ENCODE assay signal across 8 cellular contexts in genomic region chr11:118928108-118928869, GRCh38. TPM values are rescaled to one million over a fixed set of nuclear protein-coding genes. Genes with fewer than 3 reads are reported as not detected.
DNase-seq lines count a peak whose midpoint lies in the region; ATAC-seq and TF ChIP-seq lines count a peak whose summit lies in the region.

No MANE protein-coding gene starts in this region.

- H3K27ac Mint-ChIP-seq in stimulated activated effector memory CD8-positive, alpha-beta T cell treated with anti-CD3 and anti-CD28 coated beads, Interleukin-12 subunit alpha, Interleukin-12 subunit beta, amount 100 ng/mL, for 72 hours = peak overlapping the region; percentile 94

- TF ChIP-seq POLR2A in esophagus muscularis mucosa (IDR thresholded peaks at IDR 0.05; ENCODE audit: low read depth) = no peak

- peak; percentile 90 to 94 (median 91) for TF ChIP-seq CTCF in esophagus muscularis mucosa (IDR thresholded peaks at IDR 0.05)

- H3K36me3 ChIP-seq in Karpas-422 (ENCODE audit: insufficient read depth, low read length) = no peaks in the 10 kb centered on the region
- no peaks in the 10 kb centered on the region for H3K36me3 ChIP-seq in esophagus muscularis mucosa

- intact Hi-C loops in esophagus muscularis mucosa (cut with DNase I) = no loop called here

- 0% methylated on average over 23 of the region's 32 CpGs for WGBS in esophagus muscularis mucosa

- peak overlapping the region; percentile 82 for H3K4me2 ChIP-seq in Karpas-422 (ENCODE audit: low read depth, low read length, poor library complexity, severe bottlenecking)

- H3K9me2 ChIP-seq in Karpas-422 (replicated peaks; ENCODE audit: insufficient read depth, low read length) = no peaks in the 10 kb centered on the region

- DNase-seq in DMS114 treated with DMSO at 0.1 percent for 48 hours (lab: John Stamatoyannopoulos, UW; ENCODE audit: unreplicated experiment) (peak; percentile 74), Karpas-422 (peak; percentile 89), esophagus muscularis mucosa (ENCODE audit: extremely low spot score) (peak; percentile 97), myocyte (ENCODE audit: low read depth) (peak; percentile 95)
- DNase-seq in activated T-cell treated with anti-CD3 and anti-CD28 coated beads, Interleukin-2, amount 50 U/mL, for 4 hours = peak; percentile 90
- peak; percentile 97 to 99 for DNase-seq in stimulated activated effector memory CD8-positive, alpha-beta T cell treated with anti-CD3 and anti-CD28 coated beads, Interleukin-12 subunit alpha, Interleukin-12 subunit beta, amount 100 ng/mL, for 72 hours (ENCODE audit: low spot score in 2 of 2)

- H3K36me3 Mint-ChIP-seq in activated T-cell treated with anti-CD3 and anti-CD28 coated beads, Interleukin-2, amount 50 U/mL, for 4 hours (ENCODE audit: insufficient read depth) = no peaks in the 10 kb centered on the region
- H3K36me3 Mint-ChIP-seq in stimulated activated effector memory CD8-positive, alpha-beta T cell treated with anti-CD3 and anti-CD28 coated beads, Interleukin-12 subunit alpha, Interleukin-12 subunit beta, amount 100 ng/mL, for 72 hours = peaks cover 37% of the 10 kb centered on the region

- H3K4me3 Mint-ChIP-seq in activated T-cell treated with anti-CD3 and anti-CD28 coated beads, Interleukin-2, amount 50 U/mL, for 4 hours = peak overlapping the region; percentile 86
- peak overlapping the region; percentile 90 for H3K4me3 Mint-ChIP-seq in stimulated activated effector memory CD8-positive, alpha-beta T cell treated with anti-CD3 and anti-CD28 coated beads, Interleukin-12 subunit alpha, Interleukin-12 subunit beta, amount 100 ng/mL, for 72 hours

- no peaks in the 10 kb centered on the region for H3K79me2 ChIP-seq in Karpas-422 (ENCODE audit: low read length)

- no peaks in the 10 kb centered on the region for H3K27me3 ChIP-seq in Karpas-422 (ENCODE audit: low read length)
- no peaks in the 10 kb centered on the region for H3K27me3 ChIP-seq in esophagus muscularis mucosa

- no peaks in the 10 kb centered on the region for H3K27me3 Mint-ChIP-seq in activated T-cell treated with anti-CD3 and anti-CD28 coated beads, Interleukin-2, amount 50 U/mL, for 4 hours (ENCODE audit: low read depth)

- no peak for TF ChIP-seq EP300 in esophagus muscularis mucosa (IDR thresholded peaks at IDR 0.05)

- H2AFZ ChIP-seq in Karpas-422 (ENCODE audit: low read length) = peak overlapping the region; percentile 28; the same call in 1 of the 2 replicates

- H3K4me1 ChIP-seq in Karpas-422 (ENCODE audit: low read length) (peaks cover 37% of the 10 kb centered on the region), esophagus muscularis mucosa (peaks cover 39 to 56% (median 53%) of the 10 kb centered on the region in 4 donors)

- H3K4me3 ChIP-seq in Karpas-422 (ENCODE audit: low read length) (peak overlapping the region; percentile 68), esophagus muscularis mucosa (peak overlapping the region; percentile 62 to 86 (median 76))

- peaks cover 50% of the 10 kb centered on the region for H3K4me1 Mint-ChIP-seq in activated T-cell treated with anti-CD3 and anti-CD28 coated beads, Interleukin-2, amount 50 U/mL, for 4 hours (ENCODE audit: low read depth)
- H3K4me1 Mint-ChIP-seq in stimulated activated effector memory CD8-positive, alpha-beta T cell treated with anti-CD3 and anti-CD28 coated beads, Interleukin-12 subunit alpha, Interleukin-12 subunit beta, amount 100 ng/mL, for 72 hours = peaks cover 56% of the 10 kb centered on the region

- peak; percentile 38 for ATAC-seq in GM21825 (IDR thresholded peaks at IDR 0.05; ENCODE audit: unreplicated experiment)
- peak; percentile 63 to 65 for ATAC-seq in activated T-cell treated with anti-CD3 and anti-CD28 coated beads, Interleukin-2, amount 50 U/mL, for 4 hours
- peak; percentile 73 for ATAC-seq in stimulated activated effector memory CD8-positive, alpha-beta T cell treated with anti-CD3 and anti-CD28 coated beads, Interleukin-12 subunit alpha, Interleukin-12 subunit beta, amount 100 ng/mL, for 72 hours

- H4K20me1 ChIP-seq in Karpas-422 (ENCODE audit: insufficient read depth, low read depth, low read length) = no peaks in the 10 kb centered on the region

- H3K27ac ChIP-seq in Karpas-422 (ENCODE audit: low read length) (peak overlapping the region; percentile 30; the same call in 1 of the 2 replicates), esophagus muscularis mucosa (replicated peaks in 1 of 4) (peak overlapping the region; percentile 90 to 99 (median 96))

- H3K9ac ChIP-seq in Karpas-422 (ENCODE audit: low read length) = peak overlapping the region; percentile 61

- H3K9me3 Mint-ChIP-seq in activated T-cell treated with anti-CD3 and anti-CD28 coated beads, Interleukin-2, amount 50 U/mL, for 4 hours = no peaks in the 10 kb centered on the region
- H3K9me3 Mint-ChIP-seq in stimulated activated effector memory CD8-positive, alpha-beta T cell treated with anti-CD3 and anti-CD28 coated beads, Interleukin-12 subunit alpha, Interleukin-12 subunit beta, amount 100 ng/mL, for 72 hours = no peaks in the 10 kb centered on the region

- H3K9me3 ChIP-seq in Karpas-422 (ENCODE audit: low read length) = no peaks in the 10 kb centered on the region
- no peaks in the 10 kb centered on the region for H3K9me3 ChIP-seq in esophagus muscularis mucosa

TF ChIP-seq in PFSK-1, 5 proteins besides CTCF, POLR2A, EP300 and RAD21:
- TF ChIP-seq SIN3A (IDR thresholded peaks at IDR 0.05; ENCODE audit: borderline replicate concordance, insufficient read depth, low read length) (no peak), TAF1 (IDR thresholded peaks at IDR 0.05; ENCODE audit: borderline replicate concordance, insufficient read depth, low read length) (peak; percentile 23; the same call in 1 of the 2 replicates)
- TF ChIP-seq, protein P1, sequence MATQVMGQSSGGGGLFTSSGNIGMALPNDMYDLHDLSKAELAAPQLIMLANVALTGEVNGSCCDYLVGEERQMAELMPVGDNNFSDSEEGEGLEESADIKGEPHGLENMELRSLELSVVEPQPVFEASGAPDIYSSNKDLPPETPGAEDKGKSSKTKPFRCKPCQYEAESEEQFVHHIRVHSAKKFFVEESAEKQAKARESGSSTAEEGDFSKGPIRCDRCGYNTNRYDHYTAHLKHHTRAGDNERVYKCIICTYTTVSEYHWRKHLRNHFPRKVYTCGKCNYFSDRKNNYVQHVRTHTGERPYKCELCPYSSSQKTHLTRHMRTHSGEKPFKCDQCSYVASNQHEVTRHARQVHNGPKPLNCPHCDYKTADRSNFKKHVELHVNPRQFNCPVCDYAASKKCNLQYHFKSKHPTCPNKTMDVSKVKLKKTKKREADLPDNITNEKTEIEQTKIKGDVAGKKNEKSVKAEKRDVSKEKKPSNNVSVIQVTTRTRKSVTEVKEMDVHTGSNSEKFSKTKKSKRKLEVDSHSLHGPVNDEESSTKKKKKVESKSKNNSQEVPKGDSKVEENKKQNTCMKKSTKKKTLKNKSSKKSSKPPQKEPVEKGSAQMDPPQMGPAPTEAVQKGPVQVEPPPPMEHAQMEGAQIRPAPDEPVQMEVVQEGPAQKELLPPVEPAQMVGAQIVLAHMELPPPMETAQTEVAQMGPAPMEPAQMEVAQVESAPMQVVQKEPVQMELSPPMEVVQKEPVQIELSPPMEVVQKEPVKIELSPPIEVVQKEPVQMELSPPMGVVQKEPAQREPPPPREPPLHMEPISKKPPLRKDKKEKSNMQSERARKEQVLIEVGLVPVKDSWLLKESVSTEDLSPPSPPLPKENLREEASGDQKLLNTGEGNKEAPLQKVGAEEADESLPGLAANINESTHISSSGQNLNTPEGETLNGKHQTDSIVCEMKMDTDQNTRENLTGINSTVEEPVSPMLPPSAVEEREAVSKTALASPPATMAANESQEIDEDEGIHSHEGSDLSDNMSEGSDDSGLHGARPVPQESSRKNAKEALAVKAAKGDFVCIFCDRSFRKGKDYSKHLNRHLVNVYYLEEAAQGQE (IDR thresholded peaks at IDR 0.05; ENCODE audit: insufficient read depth in 1 of 2, low read depth in 2 of 2, low read length in 2 of 2) = peak; percentile 50 to 69; a peak in 3 of 4 replicates

RNA-seq across cellular contexts. Expression of gene BCL9L, which starts 2.6 kb away (rescaled TPM):
- total RNA-seq in Karpas-422 (2014; rRNA removed; shearing (Covaris generic); ENCODE audit: low replicate concordance) = 0.18 and 0.56 TPM in 2 replicates
- polyA plus RNA-seq in PFSK-1 (2012; ENCODE audit: insufficient read length, low read depth) = 32.5 TPM
- 10 to 100 TPM; 26.1 to 31.2 (median 26.9) TPM for total RNA-seq in activated T-cell treated with anti-CD3 and anti-CD28 coated beads, Interleukin-2, amount 50 U/mL, for 4 hours
- total RNA-seq in esophagus muscularis mucosa = 10 to 100 TPM; 19.1 to 66.2 (median 42.7) TPM
- 15.2 and 22.1 TPM in 2 replicates for total RNA-seq in myocyte
- polyA plus RNA-seq in myocyte (2012) = 36.4 TPM

RNA-seq across cellular contexts. Expression of gene UPK2, which starts 27.8 kb away (rescaled TPM):
- not detected in 2 replicates for total RNA-seq in Karpas-422 (2014; rRNA removed; shearing (Covaris generic); ENCODE audit: low replicate concordance)
- polyA plus RNA-seq in PFSK-1 (2012; ENCODE audit: insufficient read length, low read depth) = not detected
- total RNA-seq in activated T-cell treated with anti-CD3 and anti-CD28 coated beads, Interleukin-2, amount 50 U/mL, for 4 hours = not detected
- total RNA-seq in esophagus muscularis mucosa (not detected), myocyte (not detected in 2 replicates)
- polyA plus RNA-seq in myocyte (2012) = 0.82 TPM

RNA-seq across cellular contexts. Expression of gene FOXR1, which starts 43.3 kb away (rescaled TPM):
- total RNA-seq in Karpas-422 (2014; rRNA removed; shearing (Covaris generic); ENCODE audit: low replicate concordance) = not detected in 2 replicates
- polyA plus RNA-seq in PFSK-1 (2012; ENCODE audit: insufficient read length, low read depth) = not detected
- total RNA-seq in activated T-cell treated with anti-CD3 and anti-CD28 coated beads, Interleukin-2, amount 50 U/mL, for 4 hours = not detected
- total RNA-seq in esophagus muscularis mucosa (not detected), myocyte (not detected in 2 replicates)
- polyA plus RNA-seq in myocyte (2012) = not detected

RNA-seq across cellular contexts. Expression of gene CXCR5, which starts 44.6 kb away (rescaled TPM):
- 0.71 and 1.2 TPM in 2 replicates for total RNA-seq in Karpas-422 (2014; rRNA removed; shearing (Covaris generic); ENCODE audit: low replicate concordance)
- not detected for polyA plus RNA-seq in PFSK-1 (2012; ENCODE audit: insufficient read length, low read depth)
- total RNA-seq in activated T-cell treated with anti-CD3 and anti-CD28 coated beads, Interleukin-2, amount 50 U/mL, for 4 hours = 10 to 100 TPM; 17.6 to 30.8 (median 23.7) TPM
- total RNA-seq in esophagus muscularis mucosa (under 1 TPM in 1 of 4 donors, not detected in 3; 0.17 TPM), myocyte (not detected in 2 replicates)
- not detected for polyA plus RNA-seq in myocyte (2012)

Comparison
In these comparisons a context has a peak if more than half of its experiments do, and no peak if none do; other contexts are left out.
1. Peak in every context shown above with its lines: DNase-seq, ATAC-seq, H3K4me3 ChIP-seq and H3K27ac ChIP-seq.
2. RNA of gene BCL9L, which starts 2.6 kb away (total RNA-seq): 19.1 to 66.2 TPM in esophagus muscularis mucosa, 26.1 to 31.2 TPM in activated T-cell treated with anti-CD3 and anti-CD28 coated beads, Interleukin-2, amount 50 U/mL, for 4 hours and 15.2 to 22.1 TPM in myocyte; 0.18 to 0.56 TPM in Karpas-422; every median in the first group is over 10 times any median in the second.